In genomic region chr3:119357190-119357589, GRCh38 we compare ENCODE assay signal across 15 cellular contexts.
DNase-seq lines count a peak whose midpoint lies in the region; ATAC-seq and TF ChIP-seq lines count a peak whose summit lies in the region.
"Had no signal": no experiment of that assay in that cellular context is flagged by ENCODE, and none has a peak within 500 bp of the region (broad histone marks: within the 10 kb centered on the region; RNA-seq: fewer than 3 reads in every experiment).

No MANE protein-coding gene starts in this region.

- POLR2A ChIA-PET in CD8-positive, alpha-beta memory T cell (lab: Charles Lee): no interaction called here

- no peaks in the 10 kb centered on the region for H3K9me3 ChIP-seq in CD8-positive, alpha-beta memory T cell (ENCODE audit: low read length)
- H3K9me3 ChIP-seq: heart left ventricle had no signal

- no peaks in the 10 kb centered on the region for H3K9me3 Mint-ChIP-seq in type B pancreatic cell
- no peaks in the 10 kb centered on the region for H3K9me3 Mint-ChIP-seq in CD8-positive, alpha-beta memory T cell
- H3K9me3 Mint-ChIP-seq: effector memory CD8-positive, alpha-beta T cell had no signal

- H3K27me3 Mint-ChIP-seq in type B pancreatic cell: no peaks in the 10 kb centered on the region
- no peaks in the 10 kb centered on the region for H3K27me3 Mint-ChIP-seq in CD8-positive, alpha-beta memory T cell
- H3K27me3 Mint-ChIP-seq: effector memory CD8-positive, alpha-beta T cell had no signal

- TF ChIP-seq CTCF in type B pancreatic cell (conservative IDR thresholded peaks at IDR 0.05): no peak

- H3K36me3 Mint-ChIP-seq in type B pancreatic cell: no peaks in the 10 kb centered on the region
- H3K36me3 Mint-ChIP-seq in CD8-positive, alpha-beta memory T cell: no peaks in the 10 kb centered on the region

- CTCF ChIA-PET in CD8-positive, alpha-beta memory T cell (lab: Charles Lee): no interaction called here

- no peaks in the 10 kb centered on the region for H3K27me3 ChIP-seq in CD8-positive, alpha-beta memory T cell (ENCODE audit: insufficient read depth, low read length, poor library complexity, severe bottlenecking)
- H3K27me3 ChIP-seq: heart left ventricle had no signal

- H3K4me3 ChIP-seq in CD8-positive, alpha-beta memory T cell (ENCODE audit: low read length): no peak overlapping the region

- peaks cover 15% of the 10 kb centered on the region for H3K4me1 ChIP-seq in CD8-positive, alpha-beta memory T cell (ENCODE audit: insufficient read depth, low read length)

- no peaks in the 10 kb centered on the region for H3K36me3 ChIP-seq in CD8-positive, alpha-beta memory T cell (ENCODE audit: insufficient read depth, low read length)
- H3K36me3 ChIP-seq: heart left ventricle had no signal

- H3K27ac Mint-ChIP-seq in type B pancreatic cell: no peak overlapping the region
- no peak overlapping the region for H3K27ac Mint-ChIP-seq in CD8-positive, alpha-beta memory T cell

- H3K4me1 Mint-ChIP-seq in type B pancreatic cell (ENCODE audit: unreplicated experiment): peaks cover 37% of the 10 kb centered on the region
- peaks cover 10 to 12% (median 11%) of the 10 kb centered on the region in 3 donors for H3K4me1 Mint-ChIP-seq in CD8-positive, alpha-beta memory T cell

- DNase-seq in NCI-H748 (lab: John Stamatoyannopoulos, UW; ENCODE audit: unreplicated experiment) (peak; percentile 1), NCI-H748 treated with DMSO at 0.1 percent for 48 hours (lab: John Stamatoyannopoulos, UW) (no peak), dermis blood vessel endothelial cell (peak; percentile 48), left kidney (ENCODE audit: low read depth, low spot score) (peak; percentile 54), type B pancreatic cell (ENCODE audit: extremely low spot score, unreplicated experiment) (no peak), SHP77 treated with DMSO at 0.1 percent for 48 hours (lab: John Stamatoyannopoulos, UW) (no peak)
- DNase-seq in CD8-positive, alpha-beta memory T cell: no peak
- DNase-seq: effector memory CD8-positive, alpha-beta T cell; heart left ventricle; NCI-H1048; NCI-H510A; substantia nigra had no signal

- ATAC-seq in HG02571 (IDR thresholded peaks at IDR 0.05; ENCODE audit: unreplicated experiment): no peak
- ATAC-seq: effector memory CD8-positive, alpha-beta T cell; sciatic nerve had no signal

- H3K27ac ChIP-seq in CD8-positive, alpha-beta memory T cell (ENCODE audit: low read depth, low read length): no peak overlapping the region
- H3K27ac ChIP-seq: 22Rv1 had no signal

- H3K4me3 Mint-ChIP-seq in type B pancreatic cell: peak overlapping the region; percentile 4
- no peak overlapping the region for H3K4me3 Mint-ChIP-seq in CD8-positive, alpha-beta memory T cell
- H3K4me3 Mint-ChIP-seq: effector memory CD8-positive, alpha-beta T cell had no signal

Comparison
In these comparisons a context has a peak if more than half of its experiments do, and no peak if none do; other contexts are left out.
1. DNase-seq: peak in NCI-H748 (single experiment), dermis blood vessel endothelial cell (single experiment) and left kidney (single experiment); none in NCI-H748 treated with DMSO at 0.1 percent for 48 hours (single experiment), type B pancreatic cell (single experiment), SHP77 treated with DMSO at 0.1 percent for 48 hours (single experiment) and CD8-positive, alpha-beta memory T cell (0 of 5).